1 cellular context compared by ENCODE assay signal in the genomic region with DNA sequence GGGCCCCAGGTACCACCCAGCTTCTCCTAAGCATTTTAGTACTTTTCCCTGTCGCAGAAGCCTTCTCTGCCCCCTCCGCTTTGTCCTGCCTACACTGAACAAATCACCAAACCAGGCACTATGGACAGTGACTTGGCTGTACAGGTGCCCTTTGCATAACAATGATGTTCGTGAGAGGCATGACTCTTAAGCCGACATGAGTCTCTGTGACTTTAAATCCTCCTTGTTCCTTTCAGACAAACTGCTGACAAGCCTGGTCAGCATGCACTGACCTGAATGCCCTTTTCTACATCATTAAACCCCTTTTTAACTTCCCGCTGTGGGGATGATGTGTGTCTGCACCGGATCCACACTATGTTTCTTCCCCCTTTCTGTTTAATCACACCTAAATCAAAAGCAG.
TF ChIP-seq lines count a peak whose summit lies in the region.

No MANE protein-coding gene starts in this region.

TF ChIP-seq in GM23338, 12 proteins besides CTCF, POLR2A, EP300 and RAD21 (continued from another document):
- TF ChIP-seq, protein P1, sequence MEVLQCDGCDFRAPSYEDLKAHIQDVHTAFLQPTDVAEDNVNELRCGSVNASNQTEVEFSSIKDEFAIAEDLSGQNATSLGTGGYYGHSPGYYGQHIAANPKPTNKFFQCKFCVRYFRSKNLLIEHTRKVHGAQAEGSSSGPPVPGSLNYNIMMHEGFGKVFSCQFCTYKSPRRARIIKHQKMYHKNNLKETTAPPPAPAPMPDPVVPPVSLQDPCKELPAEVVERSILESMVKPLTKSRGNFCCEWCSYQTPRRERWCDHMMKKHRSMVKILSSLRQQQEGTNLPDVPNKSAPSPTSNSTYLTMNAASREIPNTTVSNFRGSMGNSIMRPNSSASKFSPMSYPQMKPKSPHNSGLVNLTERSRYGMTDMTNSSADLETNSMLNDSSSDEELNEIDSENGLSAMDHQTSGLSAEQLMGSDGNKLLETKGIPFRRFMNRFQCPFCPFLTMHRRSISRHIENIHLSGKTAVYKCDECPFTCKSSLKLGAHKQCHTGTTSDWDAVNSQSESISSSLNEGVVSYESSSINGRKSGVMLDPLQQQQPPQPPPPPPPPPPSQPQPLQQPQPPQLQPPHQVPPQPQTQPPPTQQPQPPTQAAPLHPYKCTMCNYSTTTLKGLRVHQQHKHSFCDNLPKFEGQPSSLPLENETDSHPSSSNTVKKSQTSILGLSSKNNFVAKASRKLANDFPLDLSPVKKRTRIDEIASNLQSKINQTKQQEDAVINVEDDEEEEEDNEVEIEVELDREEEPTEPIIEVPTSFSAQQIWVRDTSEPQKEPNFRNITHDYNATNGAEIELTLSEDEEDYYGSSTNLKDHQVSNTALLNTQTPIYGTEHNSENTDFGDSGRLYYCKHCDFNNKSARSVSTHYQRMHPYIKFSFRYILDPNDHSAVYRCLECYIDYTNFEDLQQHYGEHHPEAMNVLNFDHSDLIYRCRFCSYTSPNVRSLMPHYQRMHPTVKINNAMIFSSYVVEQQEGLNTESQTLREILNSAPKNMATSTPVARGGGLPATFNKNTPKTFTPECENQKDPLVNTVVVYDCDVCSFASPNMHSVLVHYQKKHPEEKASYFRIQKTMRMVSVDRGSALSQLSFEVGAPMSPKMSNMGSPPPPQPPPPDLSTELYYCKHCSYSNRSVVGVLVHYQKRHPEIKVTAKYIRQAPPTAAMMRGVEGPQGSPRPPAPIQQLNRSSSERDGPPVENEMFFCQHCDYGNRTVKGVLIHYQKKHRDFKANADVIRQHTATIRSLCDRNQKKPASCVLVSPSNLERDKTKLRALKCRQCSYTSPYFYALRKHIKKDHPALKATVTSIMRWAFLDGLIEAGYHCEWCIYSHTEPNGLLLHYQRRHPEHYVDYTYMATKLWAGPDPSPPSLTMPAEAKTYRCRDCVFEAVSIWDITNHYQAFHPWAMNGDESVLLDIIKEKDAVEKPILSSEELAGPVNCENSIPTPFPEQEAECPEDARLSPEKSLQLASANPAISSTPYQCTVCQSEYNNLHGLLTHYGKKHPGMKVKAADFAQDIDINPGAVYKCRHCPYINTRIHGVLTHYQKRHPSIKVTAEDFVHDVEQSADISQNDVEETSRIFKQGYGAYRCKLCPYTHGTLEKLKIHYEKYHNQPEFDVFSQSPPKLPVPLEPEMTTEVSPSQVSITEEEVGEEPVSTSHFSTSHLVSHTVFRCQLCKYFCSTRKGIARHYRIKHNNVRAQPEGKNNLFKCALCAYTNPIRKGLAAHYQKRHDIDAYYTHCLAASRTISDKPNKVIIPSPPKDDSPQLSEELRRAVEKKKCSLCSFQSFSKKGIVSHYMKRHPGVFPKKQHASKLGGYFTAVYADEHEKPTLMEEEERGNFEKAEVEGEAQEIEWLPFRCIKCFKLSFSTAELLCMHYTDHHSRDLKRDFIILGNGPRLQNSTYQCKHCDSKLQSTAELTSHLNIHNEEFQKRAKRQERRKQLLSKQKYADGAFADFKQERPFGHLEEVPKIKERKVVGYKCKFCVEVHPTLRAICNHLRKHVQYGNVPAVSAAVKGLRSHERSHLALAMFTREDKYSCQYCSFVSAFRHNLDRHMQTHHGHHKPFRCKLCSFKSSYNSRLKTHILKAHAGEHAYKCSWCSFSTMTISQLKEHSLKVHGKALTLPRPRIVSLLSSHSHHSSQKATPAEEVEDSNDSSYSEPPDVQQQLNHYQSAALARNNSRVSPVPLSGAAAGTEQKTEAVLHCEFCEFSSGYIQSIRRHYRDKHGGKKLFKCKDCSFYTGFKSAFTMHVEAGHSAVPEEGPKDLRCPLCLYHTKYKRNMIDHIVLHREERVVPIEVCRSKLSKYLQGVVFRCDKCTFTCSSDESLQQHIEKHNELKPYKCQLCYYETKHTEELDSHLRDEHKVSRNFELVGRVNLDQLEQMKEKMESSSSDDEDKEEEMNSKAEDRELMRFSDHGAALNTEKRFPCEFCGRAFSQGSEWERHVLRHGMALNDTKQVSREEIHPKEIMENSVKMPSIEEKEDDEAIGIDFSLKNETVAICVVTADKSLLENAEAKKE (CRISPR knock-in tag; IDR thresholded peaks at IDR 0.05): peak; percentile 48; the same call in 1 of the 2 replicates
- no peak for TF ChIP-seq EZH2phosphoT487 (IDR thresholded peaks at IDR 0.05; ENCODE audit: unreplicated experiment)
- no peak for TF ChIP-seq EZH2 (IDR thresholded peaks at IDR 0.05; ENCODE audit: low read depth, unreplicated experiment)
- no peak for TF ChIP-seq STAT1 (IDR thresholded peaks at IDR 0.05; ENCODE audit: unreplicated experiment)
- TF ChIP-seq CREB1 (CRISPR knock-in tag; IDR thresholded peaks at IDR 0.05; ENCODE audit: low read depth): peak; percentile 62; the same call in 1 of the 2 replicates
- TF ChIP-seq POLR2AphosphoS5 (IDR thresholded peaks at IDR 0.05; ENCODE audit: low read depth): no peak
- TF ChIP-seq, protein P2, sequence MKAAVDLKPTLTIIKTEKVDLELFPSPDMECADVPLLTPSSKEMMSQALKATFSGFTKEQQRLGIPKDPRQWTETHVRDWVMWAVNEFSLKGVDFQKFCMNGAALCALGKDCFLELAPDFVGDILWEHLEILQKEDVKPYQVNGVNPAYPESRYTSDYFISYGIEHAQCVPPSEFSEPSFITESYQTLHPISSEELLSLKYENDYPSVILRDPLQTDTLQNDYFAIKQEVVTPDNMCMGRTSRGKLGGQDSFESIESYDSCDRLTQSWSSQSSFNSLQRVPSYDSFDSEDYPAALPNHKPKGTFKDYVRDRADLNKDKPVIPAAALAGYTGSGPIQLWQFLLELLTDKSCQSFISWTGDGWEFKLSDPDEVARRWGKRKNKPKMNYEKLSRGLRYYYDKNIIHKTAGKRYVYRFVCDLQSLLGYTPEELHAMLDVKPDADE (IDR thresholded peaks at IDR 0.05): no peak
